Comparison of ENCODE assay signal across 32 cellular contexts in the genomic region with DNA sequence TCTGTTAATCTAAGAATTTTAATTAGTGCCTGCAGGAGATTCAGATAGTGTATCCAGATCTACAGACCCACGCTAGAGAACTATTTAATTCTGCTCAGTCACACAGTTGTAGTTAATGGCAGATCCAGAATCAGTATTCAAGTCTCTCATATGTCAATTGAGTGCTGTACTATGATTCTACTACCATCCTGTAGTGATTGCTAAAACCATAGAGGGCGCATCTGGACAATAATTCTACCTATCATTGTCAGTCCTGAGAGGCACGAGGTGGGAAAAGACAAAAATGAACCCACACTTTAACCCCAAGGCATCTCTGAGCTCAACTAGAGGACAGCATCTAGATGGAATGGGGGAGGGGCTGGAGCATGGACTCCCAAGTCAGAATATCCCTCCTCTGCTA. TPM values are rescaled to one million over a fixed set of nuclear protein-coding genes. Genes with fewer than 3 reads are reported as not detected.
DNase-seq lines count a peak whose midpoint lies in the region; ATAC-seq and TF ChIP-seq lines count a peak whose summit lies in the region.
"Had no signal": no experiment of that assay in that cellular context is flagged by ENCODE, and none has a peak within 500 bp of the region (broad histone marks: within the 10 kb centered on the region; RNA-seq: fewer than 3 reads in every experiment).

No MANE protein-coding gene starts in this region.

- TF ChIP-seq CTCF in A673 (conservative IDR thresholded peaks at IDR 0.05; ENCODE audit: low read depth, low read length) (0 out of 2 replicates have a peak, but pooled peaks have one; percentile 10), osteocyte (IDR thresholded peaks at IDR 0.05) (no peak)

- H2BK5ac ChIP-seq in mesendoderm (ENCODE audit: low read length) = no peak overlapping the region

- in situ Hi-C loops in SK-MEL-5 (cut with HindIII; ENCODE audit: low pct_unique_long_range_greater_than_20kb, low sequenced_read_pairs) = no loop called here

- H3K4me3 Mint-ChIP-seq in osteocyte (ENCODE audit: unreplicated experiment) = no peak overlapping the region
- H3K4me3 Mint-ChIP-seq: activated CD8-positive, alpha-beta memory T cell treated with anti-CD3 and anti-CD28 coated beads, Interleukin-2, amount 10 ng/mL, durations not matched to agents 7 days and 5 days; activated naive CD8-positive, alpha-beta T cell treated with anti-CD3 and anti-CD28 coated beads, Interleukin-2, amount 10 ng/mL, durations not matched to agents 7 days and 5 days; activated T-cell treated with anti-CD3 and anti-CD28 coated beads, Interleukin-2, amount 50 U/mL, for 4 hours; stimulated activated naive CD8-positive, alpha-beta T cell treated with anti-CD3 and anti-CD28 coated beads, Interleukin-15, Interleukin-2, amounts not matched to agents 100 ng/mL and 50 ng/mL, for 24 hours had no signal

- H3K4me3 ChIP-seq in A673 (ENCODE audit: low read depth, low read length, poor library complexity, severe bottlenecking) = no peak overlapping the region
- no peak overlapping the region for H3K4me3 ChIP-seq in mesendoderm (ENCODE audit: low read length)
- H3K4me3 ChIP-seq: colonic mucosa, right atrium auricular region, SJSA1, thoracic aorta had no signal

- H3K23ac ChIP-seq in mesendoderm (ENCODE audit: low read length) = no peak overlapping the region

- H3K27ac ChIP-seq in A673 (ENCODE audit: low read depth, low read length, poor library complexity, severe bottlenecking) (no peak overlapping the region), mesendoderm (ENCODE audit: low read depth, low read length) (no peak overlapping the region)
- H3K27ac ChIP-seq: colonic mucosa, epithelial cell of prostate, right atrium auricular region, SJSA1, thoracic aorta had no signal

- WGBS in mesendoderm (ENCODE audit: extremely low coverage, insufficient coverage, low lambda C conversion rate) = no CpG with 5 or more reads among the region's 3 CpGs

- DNase-seq in A673 (ENCODE audit: low spot score) (no peak), LHCN-M2 (ENCODE audit: low read depth) (peak; percentile 4), SK-MEL-5 (ENCODE audit: low read depth, low spot score) (peak; percentile 38), mesendoderm (peak; percentile 27), dermis blood vessel endothelial cell (no peak), osteocyte (ENCODE audit: extremely low spot score, unreplicated experiment) (no peak), NCI-H2029 (lab: John Stamatoyannopoulos, UW) (no peak)
- DNase-seq: activated CD4-positive, alpha-beta T cell treated with anti-CD3 and anti-CD28 coated beads, Interleukin-2, amount 50 U/mL, for 4 hours; activated CD4-positive, CD25-positive, alpha-beta regulatory T cell; activated CD8-positive, alpha-beta memory T cell treated with anti-CD3 and anti-CD28 coated beads, Interleukin-2, amount 10 ng/mL, durations not matched to agents 7 days and 5 days; activated gamma-delta T cell treated with Interleukin-2 at 50 U/mL for 16 hours; activated naive CD8-positive, alpha-beta T cell treated with anti-CD3 and anti-CD28 coated beads, Interleukin-2, amount 10 ng/mL, durations not matched to agents 7 days and 5 days; activated T-cell treated with anti-CD3 and anti-CD28 coated beads, Interleukin-2, amount 50 U/mL, for 4 hours; aorta; colonic mucosa; DMS153; effector CD8-positive, alpha-beta T cell; H7; left colon; NCI-H1092 treated with DMSO at 0.1 percent for 48 hours; NCI-H1930; NCI-H2227 treated with DMSO at 0.1 percent for 48 hours; NCI-H526 treated with DMSO at 0.1 percent for 48 hours; posterior cingulate gyrus; RPMI8226; stimulated activated CD4-positive, alpha-beta T cell treated with anti-CD3 and anti-CD28 coated beads, Interleukin-2, amount 100 ng/mL, for 24 hours had no signal

- H3K4me1 ChIP-seq in A673 (ENCODE audit: insufficient read depth, low read length, poor library complexity, severe bottlenecking) = no peaks in the 10 kb centered on the region
- H3K4me1 ChIP-seq in mesendoderm (ENCODE audit: control insufficient read depth, low read depth, low read length) = no peaks in the 10 kb centered on the region
- H3K4me1 ChIP-seq: colonic mucosa, right atrium auricular region, SJSA1 had no signal

- no peak overlapping the region for H3K18ac ChIP-seq in mesendoderm (ENCODE audit: low read length)

- H3K36me3 ChIP-seq in A673 (ENCODE audit: insufficient read depth, low read length, poor library complexity, severe bottlenecking) = peaks cover 93% of the 10 kb centered on the region
- H3K36me3 ChIP-seq in mesendoderm (ENCODE audit: control insufficient read depth, insufficient read depth, low read length) = peaks cover 7% of the 10 kb centered on the region
- H3K36me3 ChIP-seq: colonic mucosa had no signal

- ATAC-seq in GM18520 (IDR thresholded peaks at IDR 0.05; ENCODE audit: unreplicated experiment) = no peak
- ATAC-seq: activated CD8-positive, alpha-beta memory T cell treated with anti-CD3 and anti-CD28 coated beads, Interleukin-2, amount 10 ng/mL, durations not matched to agents 7 days and 5 days; activated T-cell treated with anti-CD3 and anti-CD28 coated beads, Interleukin-2, amount 50 U/mL, for 4 hours; left colon had no signal

- H3K27ac Mint-ChIP-seq in osteocyte (ENCODE audit: unreplicated experiment) = no peak overlapping the region
- H3K27ac Mint-ChIP-seq: activated CD8-positive, alpha-beta memory T cell treated with anti-CD3 and anti-CD28 coated beads, Interleukin-2, amount 10 ng/mL, durations not matched to agents 7 days and 5 days; activated naive CD8-positive, alpha-beta T cell treated with anti-CD3 and anti-CD28 coated beads, Interleukin-2, amount 10 ng/mL, durations not matched to agents 7 days and 5 days; stimulated activated naive CD8-positive, alpha-beta T cell treated with anti-CD3 and anti-CD28 coated beads, Interleukin-15, Interleukin-2, amounts not matched to agents 100 ng/mL and 50 ng/mL, for 24 hours had no signal

- no peak overlapping the region for H2BK120ac ChIP-seq in mesendoderm (ENCODE audit: low read depth, low read length)

- no peaks in the 10 kb centered on the region for H3K9me3 ChIP-seq in A673 (ENCODE audit: low read depth, low read length, poor library complexity, severe bottlenecking)
- H3K9me3 ChIP-seq: colonic mucosa, right atrium auricular region, SJSA1, thoracic aorta had no signal

- H4K8ac ChIP-seq in mesendoderm (ENCODE audit: low read depth, low read length) = no peak overlapping the region

- BruUV-seq in A673 (replicated peaks; lab: Mats Ljungman, UMichigan) = no TSS peak

- H3K27me3 Mint-ChIP-seq in osteocyte (ENCODE audit: unreplicated experiment) = no peaks in the 10 kb centered on the region
- H3K27me3 Mint-ChIP-seq: activated CD8-positive, alpha-beta memory T cell treated with anti-CD3 and anti-CD28 coated beads, Interleukin-2, amount 10 ng/mL, durations not matched to agents 7 days and 5 days; activated naive CD8-positive, alpha-beta T cell treated with anti-CD3 and anti-CD28 coated beads, Interleukin-2, amount 10 ng/mL, durations not matched to agents 7 days and 5 days; stimulated activated naive CD8-positive, alpha-beta T cell treated with anti-CD3 and anti-CD28 coated beads, Interleukin-15, Interleukin-2, amounts not matched to agents 100 ng/mL and 50 ng/mL, for 24 hours had no signal

- no peaks in the 10 kb centered on the region for H3K79me1 ChIP-seq in mesendoderm (ENCODE audit: low read length)

- H4K5ac ChIP-seq in mesendoderm (ENCODE audit: low read length) = no peak overlapping the region

- H3K36me3 Mint-ChIP-seq in osteocyte (ENCODE audit: unreplicated experiment) = peaks cover 59% of the 10 kb centered on the region

- H3K9me3 Mint-ChIP-seq in osteocyte (ENCODE audit: unreplicated experiment) = no peaks in the 10 kb centered on the region
- H3K9me3 Mint-ChIP-seq: activated naive CD8-positive, alpha-beta T cell treated with anti-CD3 and anti-CD28 coated beads, Interleukin-2, amount 10 ng/mL, durations not matched to agents 7 days and 5 days; activated T-cell treated with anti-CD3 and anti-CD28 coated beads, Interleukin-2, amount 50 U/mL, for 4 hours; stimulated activated naive CD8-positive, alpha-beta T cell treated with anti-CD3 and anti-CD28 coated beads, Interleukin-15, Interleukin-2, amounts not matched to agents 100 ng/mL and 50 ng/mL, for 24 hours had no signal

- no peak overlapping the region for H2AK5ac ChIP-seq in mesendoderm (ENCODE audit: low read length)

- POLR2A ChIA-PET in A673 (lab: Charles Lee; ENCODE audit: low non-redundant PET) = no interaction called here

- no peak overlapping the region for H3K56ac ChIP-seq in mesendoderm (ENCODE audit: low read length)

- no peaks in the 10 kb centered on the region for H3K4me1 Mint-ChIP-seq in osteocyte (ENCODE audit: unreplicated experiment)

- H3K4me2 ChIP-seq in mesendoderm (ENCODE audit: low read length) = no peak overlapping the region

- CTCF ChIA-PET in A673 (lab: Charles Lee) = no interaction called here

- H3K9ac ChIP-seq in mesendoderm (ENCODE audit: low read length) = no peak overlapping the region

- no peak overlapping the region for H2BK15ac ChIP-seq in mesendoderm (replicated peaks; ENCODE audit: low read depth)

- no peak overlapping the region for H3K4ac ChIP-seq in mesendoderm (ENCODE audit: low read depth, low read length)

- no peaks in the 10 kb centered on the region for H3K79me2 ChIP-seq in mesendoderm (ENCODE audit: control insufficient read depth, insufficient read depth, low read length)

- H3K27me3 ChIP-seq in A673 (replicated peaks; ENCODE audit: insufficient read depth, low read depth, low read length, poor library complexity) (no peaks in the 10 kb centered on the region), mesendoderm (ENCODE audit: insufficient read depth, low read length, poor library complexity) (no peaks in the 10 kb centered on the region)
- H3K27me3 ChIP-seq: colonic mucosa, right atrium auricular region, SJSA1 had no signal

- intact Hi-C loops in A673 (cut with micrococcal nuclease; ENCODE audit: unreplicated experiment) = no loop called here

RNA-seq across cellular contexts. Expression of a gene that starts 22.7 kb away (rescaled TPM):
- total RNA-seq in A673 (2021) (108 and 121 TPM in 2 replicates), LHCN-M2 (2014; rRNA removed) (31.9 and 33.0 TPM in 2 replicates), dermis blood vessel endothelial cell (29.3 and 75.2 TPM in 2 replicates), osteocyte (61.5 and 68.2 TPM in 2 replicates)
- polyA plus RNA-seq in LHCN-M2 (2012) = 14.3 TPM
- 48.6 and 51.6 TPM in 2 replicates for total RNA-seq in SK-MEL-5 (2014; rRNA removed; shearing (Covaris generic))
- polyA plus RNA-seq in SK-MEL-5 (2015; cell fraction: cytosol; rRNA removed) = 44.8 and 48.0 TPM in 2 replicates
- 101 and 104 TPM in 2 replicates for polyA plus RNA-seq in SK-MEL-5 (2015; cell fraction: nucleus; rRNA removed)
- 74.0 TPM for polyA plus RNA-seq in mesendoderm (2013, experiment 1 of 2)
- polyA plus RNA-seq in mesendoderm (2013, experiment 2 of 2) = 73.2 TPM

Comparison
In these comparisons a context has a peak if more than half of its experiments do, and no peak if none do; other contexts are left out.
1. DNase-seq: peak in LHCN-M2 (single experiment), SK-MEL-5 (single experiment) and mesendoderm (single experiment); none in A673 (single experiment), dermis blood vessel endothelial cell (single experiment), osteocyte (single experiment) and NCI-H2029 (single experiment).